Comparison of ENCODE assay signal across 1 cellular context in genomic region chr6:27388293-27389197, GRCh38.
TF ChIP-seq lines count a peak whose summit lies in the region.

Gene ZNF391, plus strand, starts transcription at chr6:27388759. Its CDS starts 11,612 bp downstream, at chr6:27400371.

TF ChIP-seq in K562, 482 proteins besides CTCF, POLR2A, EP300 and RAD21 (continued from another document and continues in another):
- TF ChIP-seq ZMIZ1 (IDR thresholded peaks at IDR 0.05; ENCODE audit: low read depth in 2 of 2, low read length in 2 of 2), result 0 out of 4 replicates have a peak, but pooled peaks of 1 of the 2 experiments have one; percentile 17
- TF ChIP-seq ETV1 (tag; conservative IDR thresholded peaks at IDR 0.05; ENCODE audit: low read depth), result peak; percentile 67
- no peak for TF ChIP-seq HDAC8 (tag; IDR thresholded peaks at IDR 0.05)
- no peak for TF ChIP-seq MCM7 (IDR thresholded peaks at IDR 0.05)
- peak; percentile 62 for TF ChIP-seq ARID1B (IDR thresholded peaks at IDR 0.05)
- TF ChIP-seq EP400 (IDR thresholded peaks at IDR 0.05), result peak; percentile 94
- no peak for TF ChIP-seq MLX (CRISPR knock-in tag; conservative IDR thresholded peaks at IDR 0.05)
- TF ChIP-seq ZNF174 (CRISPR knock-in tag; IDR thresholded peaks at IDR 0.05), result peak; percentile 82; the same call in 1 of the 2 replicates
- TF ChIP-seq TFAM (CRISPR knock-in tag; conservative IDR thresholded peaks at IDR 0.05), result no peak
- no peak for TF ChIP-seq ZBTB49 (CRISPR knock-in tag; IDR thresholded peaks at IDR 0.05; ENCODE audit: borderline replicate concordance)
- no peak for TF ChIP-seq FOXO4 (CRISPR knock-in tag; IDR thresholded peaks at IDR 0.05)
- peak; percentile 84; the same call in 1 of the 2 replicates for TF ChIP-seq REST (CRISPR knock-in tag; IDR thresholded peaks at IDR 0.05; ENCODE audit: low read depth)
- peak; percentile 62; the same call in 1 of the 2 replicates for TF ChIP-seq ZNF707 (CRISPR knock-in tag; conservative IDR thresholded peaks at IDR 0.05)
- peak; percentile 74 for TF ChIP-seq GTF2A2 (tag; IDR thresholded peaks at IDR 0.05)
- peak; percentile 59 for TF ChIP-seq VEZF1 (CRISPR knock-in tag; IDR thresholded peaks at IDR 0.05)
- TF ChIP-seq MTA3 (IDR thresholded peaks at IDR 0.05; ENCODE audit: borderline replicate concordance), result peak; percentile 96
- TF ChIP-seq PURB (CRISPR knock-in tag; IDR thresholded peaks at IDR 0.05; ENCODE audit: low read depth), result no peak
- TF ChIP-seq TRIM28 (IDR thresholded peaks at IDR 0.05), result peak; percentile 88
- peak; percentile 63; the same call in 1 of the 2 replicates for TF ChIP-seq HBP1 (CRISPR knock-in tag; IDR thresholded peaks at IDR 0.05)
- peak; percentile 69 for TF ChIP-seq HMGN3 (IDR thresholded peaks at IDR 0.05; ENCODE audit: borderline replicate concordance, extremely low read depth, insufficient read length, low read depth, low read length)
- no peak for TF ChIP-seq KAT2B (IDR thresholded peaks at IDR 0.05; ENCODE audit: low read depth, low read length)
- no peak for TF ChIP-seq SREBF1 (IDR thresholded peaks at IDR 0.05; ENCODE audit: borderline replicate concordance, low read depth, low read length)
- no peak for TF ChIP-seq CHCHD3 (CRISPR knock-in tag; IDR thresholded peaks at IDR 0.05)
- peak in 1 of 2 experiments; percentile 27; a peak in 2 of 4 replicates for TF ChIP-seq TBL1XR1 (IDR thresholded peaks at IDR 0.05; ENCODE audit: low read length in 2 of 2)
- TF ChIP-seq COPS2 (conservative IDR thresholded peaks at IDR 0.05), result no peak
- no peak for TF ChIP-seq THRA (IDR thresholded peaks at IDR 0.05)
- no peak for TF ChIP-seq KLF10 (CRISPR knock-in tag; IDR thresholded peaks at IDR 0.05)
- TF ChIP-seq PCBP1 (IDR thresholded peaks at IDR 0.05; ENCODE audit: low read depth, low read length, poor library complexity, severe bottlenecking), result no peak
- no peak for TF ChIP-seq KHSRP (IDR thresholded peaks at IDR 0.05)
- TF ChIP-seq USF1 (CRISPR knock-in tag; IDR thresholded peaks at IDR 0.05), result no peak
- TF ChIP-seq CTCFL (IDR thresholded peaks at IDR 0.05; ENCODE audit: borderline replicate concordance, insufficient read depth, low read depth, low read length, poor library complexity, severe bottlenecking), result no peak
- peak; percentile 98 for TF ChIP-seq TAF9B (IDR thresholded peaks at IDR 0.05; ENCODE audit: partially characterized antibody)
- TF ChIP-seq MEF2D (tag; conservative IDR thresholded peaks at IDR 0.05; ENCODE audit: low read depth), result 0 out of 2 replicates have a peak, but pooled peaks have one; percentile 25
- 0 out of 2 replicates have a peak, but pooled peaks have one; percentile 29 for TF ChIP-seq TEAD2 (tag; IDR thresholded peaks at IDR 0.05)
- TF ChIP-seq SIRT6 (IDR thresholded peaks at IDR 0.05; ENCODE audit: low read depth, low read length), result no peak
- TF ChIP-seq TFE3 (CRISPR knock-in tag; IDR thresholded peaks at IDR 0.05), result no peak
- peak; percentile 84 for TF ChIP-seq MYC (IDR thresholded peaks at IDR 0.05; ENCODE audit: low read depth, low read length)
- TF ChIP-seq MYC (CRISPR knock-in tag; IDR thresholded peaks at IDR 0.05; ENCODE audit: borderline replicate concordance, low read depth), result peak; percentile 90; the same call in 1 of the 2 replicates
- peak; percentile 58; the same call in 1 of the 2 replicates for TF ChIP-seq FOSL1 (tag; conservative IDR thresholded peaks at IDR 0.05)
